ENCODE assay signal across 26 cellular contexts in genomic region chr1:231719485-231720183, GRCh38.
"Had no signal": no experiment of that assay in that cellular context is flagged by ENCODE, and none has a peak within 500 bp of the region (broad histone marks: within the 10 kb centered on the region; RNA-seq: fewer than 3 reads in every experiment).

No MANE protein-coding gene starts in this region.

- H3K4me3 Mint-ChIP-seq: activated CD4-positive, alpha-beta memory T cell treated with anti-CD3 and anti-CD28 coated beads, Interleukin-2, amount 10 ng/mL, durations not matched to agents 7 days and 5 days; activated CD4-positive, alpha-beta T cell treated with anti-CD3 and anti-CD28 coated beads, Interleukin-2, amount 10 ng/mL, durations not matched to agents 24 days and 14 days; activated naive CD4-positive, alpha-beta T cell treated with anti-CD3 and anti-CD28 coated beads, Interleukin-2, amount 10 ng/mL, durations not matched to agents 7 days and 5 days; activated T-cell treated with anti-CD3 and anti-CD28 coated beads, Interleukin-2, amount 50 U/mL, for 72 hours; dendritic cell treated with granulocyte-macrophage colony-stimulating factor and Interleukin-4, amounts not matched to agents 40 ng/mL and 50 ng/mL, for 4 days; mesothelial cell of epicardium; naive thymus-derived CD8-positive, alpha-beta T cell; neural progenitor cell; T-helper 17 cell had no signal

- DNase-seq: activated CD4-positive, alpha-beta memory T cell treated with anti-CD3 and anti-CD28 coated beads, Interleukin-2, amount 10 ng/mL, durations not matched to agents 7 days and 5 days; activated CD4-positive, alpha-beta T cell treated with anti-CD3 and anti-CD28 coated beads, Interleukin-2, amount 10 ng/mL, durations not matched to agents 24 days and 14 days; activated effector memory CD4-positive, alpha-beta T cell treated with anti-CD3 and anti-CD28 coated beads, Interleukin-2, amount 50 U/mL, for 16 hours; activated naive CD4-positive, alpha-beta T cell treated with anti-CD3 and anti-CD28 coated beads, Interleukin-2, amount 10 ng/mL, durations not matched to agents 7 days and 5 days; activated T-cell treated with anti-CD3 and anti-CD28 coated beads, Interleukin-2, amount 50 U/mL, for 72 hours; anterior cingulate cortex; body of pancreas; caudate nucleus; effector CD4-positive, alpha-beta T cell; erythroblast; foreskin melanocyte; mammary epithelial cell; naive thymus-derived CD8-positive, alpha-beta T cell; posterior cingulate gyrus; sigmoid colon; stimulated activated CD4-positive, alpha-beta T cell treated with anti-CD3 and anti-CD28 coated beads, Interleukin-15, amount 100 ng/mL, for 24 hours; stimulated activated naive CD4-positive, alpha-beta T cell; substantia nigra; T-helper 17 cell; thyroid gland; upper lobe of right lung had no signal

- H3K36me3 Mint-ChIP-seq: neural progenitor cell had no signal

- H3K27ac ChIP-seq: body of pancreas, neural progenitor cell, sigmoid colon, thyroid gland, upper lobe of right lung had no signal

- ATAC-seq: activated T-cell treated with anti-CD3 and anti-CD28 coated beads, Interleukin-2, amount 50 U/mL, for 72 hours; body of pancreas; left lobe of liver; naive thymus-derived CD8-positive, alpha-beta T cell; T-helper 17 cell; upper lobe of right lung had no signal

- H3K27me3 Mint-ChIP-seq: activated CD4-positive, alpha-beta memory T cell treated with anti-CD3 and anti-CD28 coated beads, Interleukin-2, amount 10 ng/mL, durations not matched to agents 7 days and 5 days; activated CD4-positive, alpha-beta T cell treated with anti-CD3 and anti-CD28 coated beads, Interleukin-2, amount 10 ng/mL, durations not matched to agents 24 days and 14 days; activated naive CD4-positive, alpha-beta T cell treated with anti-CD3 and anti-CD28 coated beads, Interleukin-2, amount 10 ng/mL, durations not matched to agents 7 days and 5 days; dendritic cell treated with granulocyte-macrophage colony-stimulating factor and Interleukin-4, amounts not matched to agents 40 ng/mL and 50 ng/mL, for 4 days; naive thymus-derived CD8-positive, alpha-beta T cell; T-helper 17 cell had no signal

- H3K9me3 ChIP-seq: body of pancreas, sigmoid colon, thyroid gland, upper lobe of right lung had no signal

- H3K27me3 ChIP-seq: body of pancreas, neural progenitor cell, sigmoid colon, thyroid gland, upper lobe of right lung had no signal

- H3K36me3 ChIP-seq: neural progenitor cell, sigmoid colon, thyroid gland, upper lobe of right lung had no signal

- H3K4me3 ChIP-seq: body of pancreas, neural progenitor cell, sigmoid colon, smooth muscle cell, thyroid gland, upper lobe of right lung had no signal

- H3K9me3 Mint-ChIP-seq: activated CD4-positive, alpha-beta memory T cell treated with anti-CD3 and anti-CD28 coated beads, Interleukin-2, amount 10 ng/mL, durations not matched to agents 7 days and 5 days; activated naive CD4-positive, alpha-beta T cell treated with anti-CD3 and anti-CD28 coated beads, Interleukin-2, amount 10 ng/mL, durations not matched to agents 7 days and 5 days; activated T-cell treated with anti-CD3 and anti-CD28 coated beads, Interleukin-2, amount 50 U/mL, for 72 hours; dendritic cell treated with granulocyte-macrophage colony-stimulating factor and Interleukin-4, amounts not matched to agents 40 ng/mL and 50 ng/mL, for 4 days; mesothelial cell of epicardium; neural progenitor cell had no signal

- H3K4me1 ChIP-seq: body of pancreas, neural progenitor cell, sigmoid colon, thyroid gland, upper lobe of right lung had no signal

- H3K4me1 Mint-ChIP-seq: activated CD4-positive, alpha-beta memory T cell treated with anti-CD3 and anti-CD28 coated beads, Interleukin-2, amount 10 ng/mL, durations not matched to agents 7 days and 5 days; activated naive CD4-positive, alpha-beta T cell treated with anti-CD3 and anti-CD28 coated beads, Interleukin-2, amount 10 ng/mL, durations not matched to agents 7 days and 5 days; mesothelial cell of epicardium; T-helper 17 cell had no signal

- H3K27ac Mint-ChIP-seq: activated CD4-positive, alpha-beta memory T cell treated with anti-CD3 and anti-CD28 coated beads, Interleukin-2, amount 10 ng/mL, durations not matched to agents 7 days and 5 days; activated CD4-positive, alpha-beta T cell treated with anti-CD3 and anti-CD28 coated beads, Interleukin-2, amount 10 ng/mL, durations not matched to agents 24 days and 14 days; activated naive CD4-positive, alpha-beta T cell treated with anti-CD3 and anti-CD28 coated beads, Interleukin-2, amount 10 ng/mL, durations not matched to agents 7 days and 5 days; activated T-cell treated with anti-CD3 and anti-CD28 coated beads, Interleukin-2, amount 50 U/mL, for 72 hours; dendritic cell treated with granulocyte-macrophage colony-stimulating factor and Interleukin-4, amounts not matched to agents 40 ng/mL and 50 ng/mL, for 4 days; mesothelial cell of epicardium; neural progenitor cell; T-helper 17 cell had no signal
